ENCODE assay signal across 12 cellular contexts in the genomic region with DNA sequence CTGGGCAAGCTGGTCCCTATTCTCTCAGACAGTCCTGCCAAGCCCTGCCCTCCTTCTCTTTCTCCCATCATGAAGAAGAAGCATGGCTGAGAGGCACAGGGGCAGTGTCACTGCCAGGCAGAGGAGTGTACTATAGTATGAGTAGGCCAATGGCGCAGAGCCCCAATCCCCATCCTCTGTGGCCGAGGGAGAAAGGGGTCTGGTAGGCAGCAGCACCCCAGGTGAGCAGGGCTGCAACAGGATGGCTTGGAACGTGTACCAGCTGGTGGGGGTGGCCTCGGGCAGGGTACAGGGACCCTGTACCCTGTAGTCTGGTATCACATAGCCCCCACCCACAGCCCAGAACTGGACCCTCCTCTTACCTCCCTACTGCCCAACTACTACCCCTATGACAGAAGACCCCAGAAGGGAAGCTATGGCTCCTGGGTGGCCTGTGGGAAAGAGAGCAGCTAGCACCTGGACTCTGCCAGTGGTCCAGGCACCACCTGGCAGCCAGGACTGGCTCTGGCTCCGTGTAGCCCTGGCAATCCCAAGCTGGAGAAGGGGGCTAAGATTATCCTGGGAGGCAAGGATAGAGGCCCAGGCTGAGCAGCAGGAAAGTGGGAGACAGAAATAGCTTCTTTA. TPM values are rescaled to one million over a fixed set of nuclear protein-coding genes. Genes with fewer than 3 reads are reported as not detected.
DNase-seq lines count a peak whose midpoint lies in the region; ATAC-seq and TF ChIP-seq lines count a peak whose summit lies in the region.
"Had no signal": no experiment of that assay in that cellular context is flagged by ENCODE, and none has a peak within 500 bp of the region (broad histone marks: within the 10 kb centered on the region; RNA-seq: fewer than 3 reads in every experiment).

No MANE protein-coding gene starts in this region.

- peak overlapping the region; percentile 77; the same call in 1 of the 2 replicates for H3K27ac Mint-ChIP-seq in WTC11

- CTCF ChIA-PET in WTC11 (lab: Charles Lee) = interaction anchor here (0.8 to 3.3 kb wide), 6 partner anchors 10 to 412 kb away, joined by 3 to 16 read pairs (median 7); a partner anchor contains a TSS

- H3K4me3 ChIP-seq in GM23248 (no peak overlapping the region), right atrium auricular region (peak overlapping the region in 1 of 2 donors; percentile 25), skeletal muscle tissue (ENCODE audit: low read length in 3 of 3) (peak overlapping the region in 2 of 3 donors; percentile 35 to 45)

- no peaks in the 10 kb centered on the region for H3K9me3 Mint-ChIP-seq in WTC11

- H3K27ac ChIP-seq in GM23248 (no peak overlapping the region), right atrium auricular region (peak overlapping the region; percentile 90 to 95), skeletal muscle tissue (ENCODE audit: low read depth, low read length) (peak overlapping the region; percentile 76)
- H3K27ac ChIP-seq: KMS-11 had no signal

- peaks cover 38% of the 10 kb centered on the region for H3K4me1 Mint-ChIP-seq in WTC11

- H3K27me3 ChIP-seq in GM23248 (replicated peaks; ENCODE audit: insufficient read depth) (no peaks in the 10 kb centered on the region), right atrium auricular region (no peaks in the 10 kb centered on the region), skeletal muscle tissue (ENCODE audit: control insufficient read depth in 3 of 3, insufficient read depth in 3 of 3, low read length in 3 of 3) (no peaks in the 10 kb centered on the region)

- no peaks in the 10 kb centered on the region for H3K9me3 ChIP-seq in GM23248 (ENCODE audit: low read depth)
- no peaks in the 10 kb centered on the region for H3K9me3 ChIP-seq in right atrium auricular region
- no peaks in the 10 kb centered on the region for H3K9me3 ChIP-seq in skeletal muscle tissue (ENCODE audit: control insufficient read depth in 3 of 3, low read length in 3 of 3)

- H3K9ac ChIP-seq in GM23248 (peak overlapping the region; percentile 17; the same call in 1 of the 2 replicates), skeletal muscle tissue (ENCODE audit: low read depth in 1 of 3, low read length in 3 of 3) (peak overlapping the region; percentile 45 to 79 (median 62))
- H3K9ac ChIP-seq: KMS-11 had no signal

- WGBS in GM23248 (ENCODE audit: low coverage in 1 of 2, low lambda C conversion rate in 2 of 2, missing lambda C conversion rate in 2 of 2), 2 experiments = 37 to 59% methylated on average over 4 to 5 of the region's 5 CpGs

- DNase-seq in GM23248 (no peak), WTC11 (ENCODE audit: low spot score) (no peak), right atrium auricular region (ENCODE audit: low spot score) (no peak), globus pallidus (ENCODE audit: low spot score) (no peak), NCI-H526 treated with DMSO at 0.1 percent for 48 hours (lab: John Stamatoyannopoulos, UW) (no peak)
- DNase-seq: NCI-H748 treated with DMSO at 0.1 percent for 48 hours had no signal

- POLR2A ChIA-PET in WTC11 (lab: Charles Lee) = interaction anchor here (1.2 kb wide), 1 partner anchor 65 kb away, joined by 3 read pairs; a partner anchor contains a TSS

- in situ Hi-C loops in GM23248 (cut with MboI) = no loop called here

- H4K20me1 ChIP-seq in GM23248 (ENCODE audit: insufficient read depth) = no peaks in the 10 kb centered on the region

- H2AFZ ChIP-seq in GM23248 = no peak overlapping the region

- TF ChIP-seq CTCF in WTC11 (IDR thresholded peaks at IDR 0.05) (no peak), right atrium auricular region (IDR thresholded peaks at IDR 0.05) (no peak)

- peaks cover 31% of the 10 kb centered on the region for H3K4me1 ChIP-seq in GM23248 (ENCODE audit: insufficient read depth)
- H3K4me1 ChIP-seq in right atrium auricular region = peaks cover 3 to 63% of the 10 kb centered on the region in 2 donors
- peaks cover 49 to 71% (median 61%) of the 10 kb centered on the region in 3 donors for H3K4me1 ChIP-seq in skeletal muscle tissue (ENCODE audit: control insufficient read depth in 3 of 3, insufficient read depth in 3 of 3, low read length in 3 of 3)

- peak overlapping the region; percentile 51 for H3K4me2 ChIP-seq in GM23248 (ENCODE audit: unreplicated experiment)
- H3K4me2 ChIP-seq: KMS-11 had no signal

- peaks cover 71% of the 10 kb centered on the region for H3K79me2 ChIP-seq in GM23248 (ENCODE audit: insufficient read depth)

- peaks cover 11% of the 10 kb centered on the region; the same call in 1 of the 2 replicates for H3K36me3 ChIP-seq in GM23248 (ENCODE audit: low read depth)
- H3K36me3 ChIP-seq in right atrium auricular region = peaks cover 41% of the 10 kb centered on the region
- H3K36me3 ChIP-seq in skeletal muscle tissue (ENCODE audit: control insufficient read depth in 3 of 3, insufficient read depth in 3 of 3, low read length in 3 of 3) = peaks cover 35 to 39% (median 37%) of the 10 kb centered on the region in 3 donors

- H3K27me3 Mint-ChIP-seq in WTC11 (ENCODE audit: low read depth) = no peaks in the 10 kb centered on the region

- no peaks in the 10 kb centered on the region for H3K9me2 ChIP-seq in GM23248 (ENCODE audit: insufficient read depth)

- no peak overlapping the region for H3K4me3 Mint-ChIP-seq in WTC11

- peaks cover 28% of the 10 kb centered on the region for H3K36me3 Mint-ChIP-seq in WTC11

- peaks cover 46% of the 10 kb centered on the region for H3F3A ChIP-seq in GM23248 (ENCODE audit: insufficient read depth)

- ATAC-seq in WTC11 = no peak
- no peak for ATAC-seq in GM21529 (IDR thresholded peaks at IDR 0.05; ENCODE audit: unreplicated experiment)
- no peak for ATAC-seq in HG03378 (IDR thresholded peaks at IDR 0.05; ENCODE audit: unreplicated experiment)

TF ChIP-seq in WTC11, 78 proteins besides CTCF, POLR2A, EP300 and RAD21:
- TF ChIP-seq ZNF317 (CRISPR knock-in tag; IDR thresholded peaks at IDR 0.05; ENCODE audit: borderline replicate concordance, low read depth) (0 out of 2 replicates have a peak, but pooled peaks have one; percentile 35), JUN (CRISPR knock-in tag; IDR thresholded peaks at IDR 0.05) (no peak)

RNA-seq across cellular contexts. Expression of a gene that starts 4.4 kb away (rescaled TPM):
- total RNA-seq in GM23248 (2014; rRNA removed; shearing (Covaris generic)) = 85.1 and 88.5 TPM in 2 replicates
- 28.9 and 29.3 TPM in 2 replicates for polyA plus RNA-seq in GM23248 (2016; fragmentation: Nextera tagmentation; extraction: Ambion mirVana)
- 80.1 to 106 TPM (median 86.7 TPM) in 3 replicates for total RNA-seq in WTC11 (2021)
- 10 to 100 TPM; 30.4 to 51.3 TPM for total RNA-seq in right atrium auricular region
- total RNA-seq in skeletal muscle tissue = 44.4 TPM

RNA-seq across cellular contexts. Expression of a gene that starts 10.6 kb away (rescaled TPM):
- total RNA-seq in GM23248 (2014; rRNA removed; shearing (Covaris generic)) = 38.1 and 47.3 TPM in 2 replicates
- 27.6 and 29.2 TPM in 2 replicates for polyA plus RNA-seq in GM23248 (2016; fragmentation: Nextera tagmentation; extraction: Ambion mirVana)
- 47.7 to 62.1 TPM (median 52.0 TPM) in 3 replicates for total RNA-seq in WTC11 (2021)
- 10 to 100 TPM; 24.3 to 58.0 TPM for total RNA-seq in right atrium auricular region
- 62.6 TPM for total RNA-seq in skeletal muscle tissue

RNA-seq across cellular contexts. Expression of a gene that starts 10.8 kb away (rescaled TPM):
- total RNA-seq in GM23248 (2014; rRNA removed; shearing (Covaris generic)) = 36.2 and 60.5 TPM in 2 replicates
- polyA plus RNA-seq in GM23248 (2016; fragmentation: Nextera tagmentation; extraction: Ambion mirVana) = 178 and 180 TPM in 2 replicates
- 135 to 152 TPM (median 149 TPM) in 3 replicates for total RNA-seq in WTC11 (2021)
- total RNA-seq in right atrium auricular region = 100 to 1,000 TPM in 1 of 2 donors, 10 to 100 TPM in 1; 59.3 to 105 TPM
- 41.2 TPM for total RNA-seq in skeletal muscle tissue

RNA-seq across cellular contexts. Expression of a gene that starts 35.4 kb away (rescaled TPM):
- total RNA-seq in GM23248 (2014; rRNA removed; shearing (Covaris generic)) = not detected in 2 replicates
- polyA plus RNA-seq in GM23248 (2016; fragmentation: Nextera tagmentation; extraction: Ambion mirVana) = not detected in 2 replicates
- total RNA-seq in WTC11 (2021) (not detected in 3 replicates), right atrium auricular region (not detected), skeletal muscle tissue (not detected)
- total RNA-seq: aorta, renal cortical epithelial cell had no signal
- polyA plus RNA-seq: aorta had no signal

RNA-seq across cellular contexts. Expression of a gene that starts 43.7 kb away (rescaled TPM):
- total RNA-seq in GM23248 (2014; rRNA removed; shearing (Covaris generic)) = not detected in 2 replicates
- polyA plus RNA-seq in GM23248 (2016; fragmentation: Nextera tagmentation; extraction: Ambion mirVana) = not detected in 2 replicates
- 0.35 to 1.3 TPM (median 0.60 TPM) in 3 replicates for total RNA-seq in WTC11 (2021)
- not detected for total RNA-seq in right atrium auricular region
- not detected for total RNA-seq in skeletal muscle tissue
- total RNA-seq: aorta, renal cortical epithelial cell had no signal
- polyA plus RNA-seq: aorta had no signal
